ENCODE assay signal across 1 cellular context in the genomic region with DNA sequence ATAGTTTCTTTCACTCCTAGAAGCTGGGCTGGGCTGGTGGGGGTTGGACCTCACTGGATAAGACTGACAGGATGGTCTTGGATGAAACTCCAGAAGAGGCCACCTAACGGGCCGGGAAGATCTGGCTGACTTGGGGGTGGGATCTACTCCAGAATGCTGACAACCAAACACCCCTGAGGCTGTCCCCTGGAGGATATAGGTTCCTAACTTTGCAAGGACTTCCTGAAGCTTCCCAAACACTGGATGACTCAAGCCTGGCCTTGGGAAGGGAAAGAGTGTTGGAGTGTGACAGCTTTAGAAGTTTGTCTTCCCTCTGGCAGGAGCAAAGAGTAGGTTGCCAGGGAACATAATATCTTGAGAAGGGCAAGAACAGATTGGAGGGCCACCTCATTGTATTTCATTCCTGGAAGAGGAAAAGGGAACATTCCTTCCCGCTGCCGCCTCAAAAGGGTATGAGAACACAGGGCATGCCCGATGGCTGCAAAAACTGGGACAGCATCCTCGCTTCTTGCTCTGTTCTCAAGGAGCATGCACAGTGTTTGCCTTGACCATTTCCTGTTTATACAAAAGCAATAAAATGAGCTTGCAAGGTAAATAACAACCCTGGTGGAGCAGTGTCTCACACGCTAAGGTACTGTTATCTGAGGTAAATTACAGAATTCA.
TF ChIP-seq lines count a peak whose summit lies in the region.

No MANE protein-coding gene starts in this region.

TF ChIP-seq in HCT116, 20 proteins besides CTCF, POLR2A, EP300 and RAD21 (continued from another document):
- no peak for TF ChIP-seq CEBPB (IDR thresholded peaks at IDR 0.05; ENCODE audit: low read depth)
- TF ChIP-seq FOSL1 (IDR thresholded peaks at IDR 0.05; ENCODE audit: low read depth) = no peak
- TF ChIP-seq, protein P1, sequence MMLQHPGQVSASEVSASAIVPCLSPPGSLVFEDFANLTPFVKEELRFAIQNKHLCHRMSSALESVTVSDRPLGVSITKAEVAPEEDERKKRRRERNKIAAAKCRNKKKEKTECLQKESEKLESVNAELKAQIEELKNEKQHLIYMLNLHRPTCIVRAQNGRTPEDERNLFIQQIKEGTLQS (IDR thresholded peaks at IDR 0.05) = no peak
- no peak for TF ChIP-seq EZH2phosphoT487 (IDR thresholded peaks at IDR 0.05; ENCODE audit: borderline replicate concordance)
- TF ChIP-seq, protein P2, sequence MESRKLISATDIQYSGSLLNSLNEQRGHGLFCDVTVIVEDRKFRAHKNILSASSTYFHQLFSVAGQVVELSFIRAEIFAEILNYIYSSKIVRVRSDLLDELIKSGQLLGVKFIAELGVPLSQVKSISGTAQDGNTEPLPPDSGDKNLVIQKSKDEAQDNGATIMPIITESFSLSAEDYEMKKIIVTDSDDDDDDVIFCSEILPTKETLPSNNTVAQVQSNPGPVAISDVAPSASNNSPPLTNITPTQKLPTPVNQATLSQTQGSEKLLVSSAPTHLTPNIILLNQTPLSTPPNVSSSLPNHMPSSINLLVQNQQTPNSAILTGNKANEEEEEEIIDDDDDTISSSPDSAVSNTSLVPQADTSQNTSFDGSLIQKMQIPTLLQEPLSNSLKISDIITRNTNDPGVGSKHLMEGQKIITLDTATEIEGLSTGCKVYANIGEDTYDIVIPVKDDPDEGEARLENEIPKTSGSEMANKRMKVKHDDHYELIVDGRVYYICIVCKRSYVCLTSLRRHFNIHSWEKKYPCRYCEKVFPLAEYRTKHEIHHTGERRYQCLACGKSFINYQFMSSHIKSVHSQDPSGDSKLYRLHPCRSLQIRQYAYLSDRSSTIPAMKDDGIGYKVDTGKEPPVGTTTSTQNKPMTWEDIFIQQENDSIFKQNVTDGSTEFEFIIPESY (IDR thresholded peaks at IDR 0.05; ENCODE audit: extremely low read depth, insufficient replicate concordance, low read length) = no peak
- peak; percentile 52; the same call in 1 of the 2 replicates for TF ChIP-seq POLR2AphosphoS5 (IDR thresholded peaks at IDR 0.05; ENCODE audit: low read depth, low read length)
- peak; percentile 48 for TF ChIP-seq TCF7L2 (IDR thresholded peaks at IDR 0.05; ENCODE audit: borderline replicate concordance, extremely low read depth, insufficient read depth, insufficient read length)
- TF ChIP-seq YY1 (IDR thresholded peaks at IDR 0.05; ENCODE audit: extremely low read depth, insufficient replicate concordance, low read depth, low read length) = no peak
- no peak for TF ChIP-seq SIN3A (IDR thresholded peaks at IDR 0.05; ENCODE audit: low read depth)
- TF ChIP-seq ELF1 (IDR thresholded peaks at IDR 0.05; ENCODE audit: borderline replicate concordance, low read depth) = no peak
- TF ChIP-seq ZNF274 (IDR thresholded peaks at IDR 0.05; ENCODE audit: low read depth, low read length) = no peak
- TF ChIP-seq, protein P3, sequence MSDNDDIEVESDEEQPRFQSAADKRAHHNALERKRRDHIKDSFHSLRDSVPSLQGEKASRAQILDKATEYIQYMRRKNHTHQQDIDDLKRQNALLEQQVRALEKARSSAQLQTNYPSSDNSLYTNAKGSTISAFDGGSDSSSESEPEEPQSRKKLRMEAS (IDR thresholded peaks at IDR 0.05) = no peak; the same call in 1 of the 2 replicates
- no peak for TF ChIP-seq EZH2 (IDR thresholded peaks at IDR 0.05)
- no peak for TF ChIP-seq ZFX (IDR thresholded peaks at IDR 0.05)
- TF ChIP-seq EGR1 (IDR thresholded peaks at IDR 0.05; ENCODE audit: low read depth) = no peak
- TF ChIP-seq CBX3 (IDR thresholded peaks at IDR 0.05; ENCODE audit: low read depth) = no peak
